Comparison of ENCODE assay signal across 18 cellular contexts in genomic region chr12:44525806-44526654, GRCh38.
DNase-seq lines count a peak whose midpoint lies in the region; ATAC-seq, FAIRE-seq and TF ChIP-seq lines count a peak whose summit lies in the region.
"Had no signal": no experiment of that assay in that cellular context is flagged by ENCODE, and none has a peak within 500 bp of the region (broad histone marks: within the 10 kb centered on the region; RNA-seq: fewer than 3 reads in every experiment).

No MANE protein-coding gene starts in this region.

- no peak for DNase-seq in activated naive CD8-positive, alpha-beta T cell treated with anti-CD3 and anti-CD28 coated beads, Interleukin-2, amount 50 U/mL, for 24 hours
- peak; percentile 56 for DNase-seq in endodermal cell
- DNase-seq in HepG2 (ENCODE audit: low spot score) = peak; percentile 39
- DNase-seq in thyroid gland = peak; percentile 56 to 60
- no peak for DNase-seq in GM19238 (ENCODE audit: insufficient read length, low spot score)
- DNase-seq: COR-L47; MG63; NCI-H1092 treated with DMSO at 0.1 percent for 48 hours; NCI-H1694 treated with DMSO at 0.1 percent for 48 hours; NCI-H69; NK-92 treated with Interleukin-12 subunit alpha and Interleukin-12 subunit beta, amount 100 ng/mL, for 24 hours; PC-9 had no signal

- TF ChIP-seq CTCF in endodermal cell (conservative IDR thresholded peaks at IDR 0.05) (no peak), HepG2 (CRISPR knock-in tag; IDR thresholded peaks at IDR 0.05) (no peak), thyroid gland (IDR thresholded peaks at IDR 0.05) (peak in 3 of 6 experiments; percentile 7 to 54 (median 27))

- no peak overlapping the region for H3K27ac ChIP-seq in endodermal cell (ENCODE audit: low read depth, low read length)
- H3K27ac ChIP-seq in HepG2 (ENCODE audit: extremely low read length, insufficient read depth, low read length) = no peak overlapping the region
- H3K27ac ChIP-seq in thyroid gland = peak overlapping the region; percentile 78 to 90 (median 82)
- H3K27ac ChIP-seq: C4-2B, HL-60, PC-9 had no signal

- H3K4me3 Mint-ChIP-seq in activated naive CD8-positive, alpha-beta T cell = no peak overlapping the region
- H3K4me3 Mint-ChIP-seq in activated naive CD8-positive, alpha-beta T cell treated with anti-CD3 and anti-CD28 coated beads, Interleukin-2, amount 50 U/mL, for 24 hours = no peak overlapping the region
- H3K4me3 Mint-ChIP-seq in endodermal cell = no peak overlapping the region

- peaks cover 13% of the 10 kb centered on the region for H3K36me3 Mint-ChIP-seq in activated naive CD8-positive, alpha-beta T cell
- peaks cover 8% of the 10 kb centered on the region for H3K36me3 Mint-ChIP-seq in activated naive CD8-positive, alpha-beta T cell treated with anti-CD3 and anti-CD28 coated beads, Interleukin-2, amount 50 U/mL, for 24 hours (ENCODE audit: low read depth)
- no peaks in the 10 kb centered on the region for H3K36me3 Mint-ChIP-seq in endodermal cell (ENCODE audit: low read depth)

- H2AFZ ChIP-seq in HepG2 (ENCODE audit: low read length) = no peak overlapping the region
- H2AFZ ChIP-seq: PC-9 had no signal

- no peak for TF ChIP-seq RAD21 in HepG2 (CRISPR knock-in tag; IDR thresholded peaks at IDR 0.05)

- no peaks in the 10 kb centered on the region for H3K9me3 ChIP-seq in endodermal cell (ENCODE audit: control insufficient read depth, low read length)
- no peaks in the 10 kb centered on the region for H3K9me3 ChIP-seq in HepG2 (ENCODE audit: low read length)
- no peaks in the 10 kb centered on the region for H3K9me3 ChIP-seq in thyroid gland
- H3K9me3 ChIP-seq: MG63 had no signal

- POLR2A ChIA-PET in HepG2 (lab: Yijun Ruan, JAX) = no interaction called here

- H3K27me3 ChIP-seq in endodermal cell (ENCODE audit: control insufficient read depth, insufficient read depth, low read length, poor library complexity, severe bottlenecking) (no peaks in the 10 kb centered on the region), HepG2 (ENCODE audit: control insufficient read depth in 1 of 2, insufficient read depth in 2 of 2, low read length in 2 of 2) (no peaks in the 10 kb centered on the region), thyroid gland (no peaks in the 10 kb centered on the region)
- H3K27me3 ChIP-seq: MG63 had no signal

- H3K9ac ChIP-seq in endodermal cell (ENCODE audit: extremely low read depth, low read length, poor library complexity, severe bottlenecking) (no peak overlapping the region), HepG2 (ENCODE audit: insufficient read depth, low read depth, low read length) (no peak overlapping the region)

- H3K36me3 ChIP-seq in endodermal cell (ENCODE audit: control insufficient read depth, insufficient read depth, low read length) = no peaks in the 10 kb centered on the region
- no peaks in the 10 kb centered on the region for H3K36me3 ChIP-seq in HepG2 (replicated peaks in 1 of 2; ENCODE audit: control insufficient read depth in 1 of 2, insufficient read depth in 2 of 2, low read length in 2 of 2)
- H3K36me3 ChIP-seq in thyroid gland = no peaks in the 10 kb centered on the region
- H3K36me3 ChIP-seq: MG63 had no signal

- peak overlapping the region; percentile 25 for H3K4me3 ChIP-seq in endodermal cell (ENCODE audit: low read length)
- H3K4me3 ChIP-seq in HepG2 (replicated peaks in 1 of 3; ENCODE audit: insufficient read depth in 1 of 3, low read depth in 2 of 3, low read length in 3 of 3) = no peak overlapping the region
- no peak overlapping the region for H3K4me3 ChIP-seq in thyroid gland (replicated peaks in 1 of 3)
- H3K4me3 ChIP-seq: GM12878, MG63, PC-9 had no signal

- TF ChIP-seq EP300 in HepG2 (IDR thresholded peaks at IDR 0.05; ENCODE audit: low read depth in 2 of 2, low read length in 2 of 2) (no peak), HepG2 (CRISPR knock-in tag; IDR thresholded peaks at IDR 0.05; ENCODE audit: borderline replicate concordance) (no peak)

- FAIRE-seq in HepG2 (lab: Jason Lieb, UNC) = peak; percentile 28
- FAIRE-seq: GM12878 had no signal

- no peaks in the 10 kb centered on the region for H3K4me1 ChIP-seq in endodermal cell (ENCODE audit: control insufficient read depth, insufficient read depth, low read length)
- H3K4me1 ChIP-seq in HepG2 (ENCODE audit: insufficient read depth, low read length) = peaks cover 15% of the 10 kb centered on the region
- peaks cover 27 to 33% of the 10 kb centered on the region in 2 donors for H3K4me1 ChIP-seq in thyroid gland

- 48 to 71% methylated on average over 3 to 4 of the region's 4 CpGs for WGBS in endodermal cell (ENCODE audit: insufficient coverage in 1 of 2, insufficient read length in 1 of 2), 2 experiments
- 25% methylated on average over 4 of the region's 4 CpGs for WGBS in HepG2 (ENCODE audit: low lambda C conversion rate)
- WGBS in thyroid gland, 2 donors = 32 to 41% methylated on average over 4 of the region's 4 CpGs

- H3K79me2 ChIP-seq in HepG2 (ENCODE audit: insufficient read depth, low read length) = no peaks in the 10 kb centered on the region

- ATAC-seq in activated naive CD8-positive, alpha-beta T cell treated with anti-CD3 and anti-CD28 coated beads, Interleukin-2, amount 50 U/mL, for 24 hours = no peak
- peak; percentile 97 for ATAC-seq in HepG2
- no peak for ATAC-seq in HG03457 (IDR thresholded peaks at IDR 0.05; ENCODE audit: unreplicated experiment)
- ATAC-seq in GM21717 (IDR thresholded peaks at IDR 0.05; ENCODE audit: unreplicated experiment) = no peak
- ATAC-seq: GM12878 had no signal

- no peak for TF ChIP-seq POLR2A in HepG2 (IDR thresholded peaks at IDR 0.05; ENCODE audit: insufficient read depth in 1 of 2, low read depth in 2 of 2, low read length in 2 of 2)
- no peak for TF ChIP-seq POLR2A in thyroid gland (IDR thresholded peaks at IDR 0.05)

- peak overlapping the region; percentile 54 for H3K27ac Mint-ChIP-seq in activated naive CD8-positive, alpha-beta T cell
- no peak overlapping the region for H3K27ac Mint-ChIP-seq in activated naive CD8-positive, alpha-beta T cell treated with anti-CD3 and anti-CD28 coated beads, Interleukin-2, amount 50 U/mL, for 24 hours
- no peak overlapping the region for H3K27ac Mint-ChIP-seq in endodermal cell

- peaks cover 1% of the 10 kb centered on the region for H3K4me1 Mint-ChIP-seq in activated naive CD8-positive, alpha-beta T cell (ENCODE audit: low read depth)
- peaks cover 4% of the 10 kb centered on the region for H3K4me1 Mint-ChIP-seq in activated naive CD8-positive, alpha-beta T cell treated with anti-CD3 and anti-CD28 coated beads, Interleukin-2, amount 50 U/mL, for 24 hours
- peaks cover 28% of the 10 kb centered on the region for H3K4me1 Mint-ChIP-seq in endodermal cell

- BruUV-seq in HepG2 (replicated peaks; lab: Mats Ljungman, UMichigan) = no TSS peak

- in situ Hi-C loops in HepG2 (cut with HindIII; ENCODE audit: extremely low pct_ligation_motif_present, low pct_unique_long_range_greater_than_20kb) = no loop called here

- no peaks in the 10 kb centered on the region for H3K9me3 Mint-ChIP-seq in activated naive CD8-positive, alpha-beta T cell (ENCODE audit: low read depth)
- H3K9me3 Mint-ChIP-seq in activated naive CD8-positive, alpha-beta T cell treated with anti-CD3 and anti-CD28 coated beads, Interleukin-2, amount 50 U/mL, for 24 hours = no peaks in the 10 kb centered on the region
- no peaks in the 10 kb centered on the region for H3K9me3 Mint-ChIP-seq in endodermal cell

- no peaks in the 10 kb centered on the region for H4K20me1 ChIP-seq in HepG2 (ENCODE audit: insufficient read depth, low read length)

- intact Hi-C loops in HepG2 (cut with micrococcal nuclease; ENCODE audit: unreplicated experiment) (loop anchor here (5.0 kb wide), 1 partner anchor 509 kb away; no protein-coding TSS in a partner anchor), thyroid gland (cut with DNase I) (no loop called here)

- H3K27me3 Mint-ChIP-seq in activated naive CD8-positive, alpha-beta T cell = no peaks in the 10 kb centered on the region
- no peaks in the 10 kb centered on the region for H3K27me3 Mint-ChIP-seq in activated naive CD8-positive, alpha-beta T cell treated with anti-CD3 and anti-CD28 coated beads, Interleukin-2, amount 50 U/mL, for 24 hours
- no peaks in the 10 kb centered on the region for H3K27me3 Mint-ChIP-seq in endodermal cell (ENCODE audit: insufficient read depth)

- H3K4me2 ChIP-seq in HepG2 (ENCODE audit: low read depth, low read length) = no peak overlapping the region
- H3K4me2 ChIP-seq: PC-9 had no signal

- CTCF ChIA-PET in HepG2 (lab: Yijun Ruan, JAX; ENCODE audit: low intra/inter-chr PET ratio, low total read pairs) = no interaction called here

TF ChIP-seq in HepG2, 621 proteins besides CTCF, POLR2A, EP300 and RAD21:
- TF ChIP-seq ZEB1 (IDR thresholded peaks at IDR 0.05; ENCODE audit: insufficient replicate concordance, low read depth) (peak; percentile 30), FOXO1 (CRISPR knock-in tag; IDR thresholded peaks at IDR 0.05) (0 out of 2 replicates have a peak, but pooled peaks have one; percentile 49), ZNF33B (CRISPR knock-in tag; IDR thresholded peaks at IDR 0.05) (no peak), NR2F2 (IDR thresholded peaks at IDR 0.05; ENCODE audit: borderline replicate concordance, low read depth) (peak; percentile 27; the same call in 1 of the 2 replicates), FOXA1 (IDR thresholded peaks at IDR 0.05) (no peak), FOXA1 (CRISPR knock-in tag; IDR thresholded peaks at IDR 0.05) (peak; percentile 80), FOXA3 (CRISPR knock-in tag; IDR thresholded peaks at IDR 0.05) (peak; percentile 69), CHCHD3 (CRISPR knock-in tag; IDR thresholded peaks at IDR 0.05) (no peak), THAP11 (CRISPR knock-in tag; IDR thresholded peaks at IDR 0.05) (no peak), NR2F6 (IDR thresholded peaks at IDR 0.05) (peak; percentile 49; the same call in 1 of the 2 replicates), NR2F6 (CRISPR knock-in tag; IDR thresholded peaks at IDR 0.05) (peak; percentile 49; the same call in 1 of the 2 replicates), SMC3 (IDR thresholded peaks at IDR 0.05; ENCODE audit: low read length) (no peak), TEAD3 (CRISPR knock-in tag; optimal IDR thresholded peaks at IDR 0.05; ENCODE audit: borderline replicate concordance) (peak; percentile 100), FOXJ3 (CRISPR knock-in tag; IDR thresholded peaks at IDR 0.05; ENCODE audit: borderline replicate concordance) (0 out of 2 replicates have a peak, but pooled peaks have one; percentile 31)
TF ChIP-seq in HepG2: peak in this region for 8.

Comparison
In these comparisons a context has a peak if more than half of its experiments do, and no peak if none do; other contexts are left out.
1. DNase-seq: peak in endodermal cell (single experiment), HepG2 (single experiment) and thyroid gland (2 of 2); none in activated naive CD8-positive, alpha-beta T cell treated with anti-CD3 and anti-CD28 coated beads, Interleukin-2, amount 50 U/mL, for 24 hours (single experiment) and GM19238 (single experiment).
2. H3K27ac ChIP-seq: peak in thyroid gland (3 of 3); none in endodermal cell (single experiment) and HepG2 (single experiment).